In genomic region chr1:179588425-179589024, GRCh38 we compare ENCODE assay signal across 26 cellular contexts. TPM values are rescaled to one million over a fixed set of nuclear protein-coding genes. Genes with fewer than 3 reads are reported as not detected.
DNase-seq lines count a peak whose midpoint lies in the region; ATAC-seq, FAIRE-seq and TF ChIP-seq lines count a peak whose summit lies in the region.
"Had no signal": no experiment of that assay in that cellular context is flagged by ENCODE, and none has a peak within 500 bp of the region (broad histone marks: within the 10 kb centered on the region; RNA-seq: fewer than 3 reads in every experiment).

No MANE protein-coding gene starts in this region.

- no TSS peak for BruUV-seq in endothelial cell of umbilical vein (replicated peaks; lab: Mats Ljungman, UMichigan)

- H3K36me3 ChIP-seq in HEK293 (ENCODE audit: control insufficient read depth in 2 of 2, insufficient read depth in 1 of 2, low read length in 2 of 2): no peaks in the 10 kb centered on the region
- H3K36me3 ChIP-seq in endothelial cell of umbilical vein (ENCODE audit: control insufficient read depth in 2 of 2, extremely low read depth in 1 of 2, insufficient read depth in 2 of 2, low read length in 2 of 2): no peaks in the 10 kb centered on the region
- no peaks in the 10 kb centered on the region for H3K36me3 ChIP-seq in neuronal stem cell (replicated peaks in 1 of 2; ENCODE audit: control insufficient read depth in 2 of 2, insufficient read depth in 2 of 2, low read length in 2 of 2)
- H3K36me3 ChIP-seq: BE2C, Peyer's patch had no signal

- H3K79me1 ChIP-seq in neuronal stem cell (ENCODE audit: low read depth, low read length): no peaks in the 10 kb centered on the region

- CTCF ChIA-PET in HEK293 (lab: Yijun Ruan, JAX) (interaction anchor here (0.9 kb wide), 1 partner anchor 223 kb away, joined by 3 read pairs; no protein-coding TSS in a partner anchor), endothelial cell of umbilical vein (lab: Charles Lee) (no interaction called here)

- H3K9me1 ChIP-seq in endothelial cell of umbilical vein (replicated peaks; ENCODE audit: control insufficient read depth, extremely low read depth, insufficient read depth, low read length): no peaks in the 10 kb centered on the region

- H4K20me1 ChIP-seq in endothelial cell of umbilical vein (replicated peaks; ENCODE audit: control insufficient read depth, extremely low read depth, insufficient read depth, low read length): no peaks in the 10 kb centered on the region

- no peak for TF ChIP-seq POLR2A in endothelial cell of umbilical vein (IDR thresholded peaks at IDR 0.05; ENCODE audit: low read depth, low read length)

- no peak overlapping the region for H2AK5ac ChIP-seq in neuronal stem cell (ENCODE audit: low read depth, low read length)

- intact Hi-C loops in endothelial cell of umbilical vein (cut with micrococcal nuclease): no loop called here

- peak; percentile 13 for DNase-seq in GM10266 (ENCODE audit: extremely low spot score)
- DNase-seq in endothelial cell of umbilical vein (ENCODE audit: low read depth, low spot score): no peak
- DNase-seq in neuronal stem cell (ENCODE audit: low spot score): no peak
- no peak for DNase-seq in NOMO-1 (lab: John Stamatoyannopoulos, UW; ENCODE audit: unreplicated experiment in 2 of 2)
- DNase-seq in amniotic stem cell (lab: John Stamatoyannopoulos, UW): no peak
- no peak for DNase-seq in coronary artery (ENCODE audit: low spot score)
- DNase-seq: BE2C; CD8-positive, alpha-beta memory T cell; DMS153; DND-41; MM.1S; NCI-H2029; NCI-H526 treated with DMSO at 0.1 percent for 48 hours; OCI-M1; Peyer's patch; SIG-M5; T-helper 17 cell had no signal

- no peaks in the 10 kb centered on the region for H3K9me3 ChIP-seq in HEK293 (ENCODE audit: control insufficient read depth, insufficient read depth, low read depth, low read length)
- no peaks in the 10 kb centered on the region for H3K9me3 ChIP-seq in endothelial cell of umbilical vein (replicated peaks; ENCODE audit: control insufficient read depth, insufficient read depth, low read length)
- H3K9me3 ChIP-seq in neuronal stem cell (replicated peaks in 1 of 2; ENCODE audit: control insufficient read depth in 2 of 2, insufficient read depth in 1 of 2, low read depth in 1 of 2, low read length in 2 of 2): no peaks in the 10 kb centered on the region
- H3K9me3 ChIP-seq: BE2C had no signal

- no peak for ATAC-seq in GM21515 (IDR thresholded peaks at IDR 0.05; ENCODE audit: unreplicated experiment)
- ATAC-seq: T-helper 17 cell had no signal

- no peak overlapping the region for H2BK120ac ChIP-seq in neuronal stem cell (ENCODE audit: low read depth, low read length)

- H3K9ac ChIP-seq in endothelial cell of umbilical vein (replicated peaks; ENCODE audit: extremely low read depth, insufficient read depth, low read length): no peak overlapping the region
- H3K9ac ChIP-seq in neuronal stem cell (ENCODE audit: low read depth, low read length, poor library complexity): peak overlapping the region; percentile 18
- H3K9ac ChIP-seq: KMS-11 had no signal

- H4K8ac ChIP-seq in neuronal stem cell (ENCODE audit: low read depth, low read length): no peak overlapping the region

- no peak overlapping the region for H2BK5ac ChIP-seq in neuronal stem cell (ENCODE audit: low read length)

- H3K4ac ChIP-seq in neuronal stem cell (ENCODE audit: low read length): no peak overlapping the region

- POLR2A ChIA-PET in HEK293 (lab: Yijun Ruan, JAX) (no interaction called here), endothelial cell of umbilical vein (lab: Charles Lee) (no interaction called here)

- no peak overlapping the region for H2BK12ac ChIP-seq in neuronal stem cell (ENCODE audit: low read length)

- dilution Hi-C loops in endothelial cell of umbilical vein (cut with MboI; ENCODE audit: extremely low pct_ligation_motif_present, low sequenced_read_pairs): no loop called here

- H3K4me2 ChIP-seq in endothelial cell of umbilical vein (ENCODE audit: insufficient read depth, low read length): no peak overlapping the region
- H3K4me2 ChIP-seq in neuronal stem cell (ENCODE audit: insufficient read depth, low read length, poor library complexity, severe bottlenecking): no peak overlapping the region
- H3K4me2 ChIP-seq: KMS-11 had no signal

- no peak for FAIRE-seq in endothelial cell of umbilical vein (lab: Jason Lieb, UNC)
- FAIRE-seq: H54 had no signal

- no peak overlapping the region for H3K14ac ChIP-seq in neuronal stem cell (ENCODE audit: low read length)

- no peak overlapping the region for H3K18ac ChIP-seq in neuronal stem cell (ENCODE audit: low read length)

- no peaks in the 10 kb centered on the region for H3K4me1 ChIP-seq in HEK293 (ENCODE audit: control insufficient read depth, insufficient read depth, low read length)
- H3K4me1 ChIP-seq in endothelial cell of umbilical vein (ENCODE audit: control insufficient read depth, extremely low read depth, insufficient read depth, low read length): no peaks in the 10 kb centered on the region
- peaks cover 0 to 1% of the 10 kb centered on the region in 2 donors for H3K4me1 ChIP-seq in neuronal stem cell (ENCODE audit: control insufficient read depth in 2 of 2, insufficient read depth in 1 of 2, low read depth in 1 of 2, low read length in 2 of 2)
- H3K4me1 ChIP-seq: BE2C had no signal

- no peak overlapping the region for H4K91ac ChIP-seq in neuronal stem cell (ENCODE audit: low read depth, low read length, poor library complexity)

- no peaks in the 10 kb centered on the region for H3K79me2 ChIP-seq in endothelial cell of umbilical vein (ENCODE audit: control insufficient read depth, insufficient read depth, low read length)

- H2AFZ ChIP-seq in endothelial cell of umbilical vein (ENCODE audit: low read depth, low read length) (no peak overlapping the region), neuronal stem cell (ENCODE audit: low read length) (no peak overlapping the region)

- TF ChIP-seq CTCF in GM10266 (IDR thresholded peaks at IDR 0.05; ENCODE audit: control insufficient read depth, insufficient read depth, low read depth, missing control alignments) (no peak), HEK293 (tag by site-specific recombination; IDR thresholded peaks at IDR 0.05) (no peak), endothelial cell of umbilical vein (IDR thresholded peaks at IDR 0.05; ENCODE audit: extremely low read depth in 1 of 2, insufficient read depth in 1 of 2, low read depth in 1 of 2, low read length in 2 of 2) (no peak), coronary artery (IDR thresholded peaks at IDR 0.05) (no peak)

- no peak overlapping the region for H2BK15ac ChIP-seq in neuronal stem cell (ENCODE audit: low read length)

- H3K23ac ChIP-seq in neuronal stem cell (ENCODE audit: low read depth, low read length, poor library complexity): no peak overlapping the region

- WGBS in neuronal stem cell (ENCODE audit: extremely low coverage in 2 of 2, insufficient read length in 2 of 2, insufficient replicate concordance in 1 of 2), 2 donors: no CpG with 5 or more reads among the region's 18 CpGs

- H3K27ac ChIP-seq in HEK293 (ENCODE audit: extremely low read depth, low read depth, low read length) (no peak overlapping the region), endothelial cell of umbilical vein (ENCODE audit: insufficient read depth, low read depth, low read length) (no peak overlapping the region), neuronal stem cell (replicated peaks; ENCODE audit: low read length) (no peak overlapping the region), coronary artery (no peak overlapping the region)
- H3K27ac ChIP-seq: KMS-11, Peyer's patch, SK-N-MC had no signal

- H3K27me3 ChIP-seq in endothelial cell of umbilical vein (ENCODE audit: control insufficient read depth in 2 of 2, insufficient read depth in 2 of 2, low read length in 2 of 2) (peaks cover 33 to 44% of the 10 kb centered on the region in 2 experiments), neuronal stem cell (ENCODE audit: control insufficient read depth in 3 of 3, insufficient read depth in 3 of 3, low read depth in 1 of 3, low read length in 3 of 3) (peaks cover 0 to 35% (median 16%) of the 10 kb centered on the region in 3 experiments)
- H3K27me3 ChIP-seq: Peyer's patch had no signal

- no peak overlapping the region for H3K4me3 ChIP-seq in HEK293 (ENCODE audit: low read depth, low read length)
- no peak overlapping the region for H3K4me3 ChIP-seq in endothelial cell of umbilical vein (replicated peaks in 1 of 3; ENCODE audit: insufficient read depth in 1 of 3, low read depth in 1 of 3, low read length in 3 of 3)
- no peak overlapping the region for H3K4me3 ChIP-seq in neuronal stem cell (ENCODE audit: low read length in 2 of 2)
- no peak overlapping the region for H3K4me3 ChIP-seq in coronary artery
- H3K4me3 ChIP-seq: Peyer's patch, SK-N-MC had no signal

TF ChIP-seq in HEK293, 187 proteins besides CTCF, POLR2A, EP300 and RAD21 (continues in another document):
- TF ChIP-seq EGR2 (tag by site-specific recombination; IDR thresholded peaks at IDR 0.05; ENCODE audit: low read depth) (no peak), ZNF112 (tag by site-specific recombination; IDR thresholded peaks at IDR 0.05) (no peak)

TF ChIP-seq in endothelial cell of umbilical vein, 7 proteins besides CTCF, POLR2A, EP300 and RAD21:
- peak; percentile 22 for TF ChIP-seq JUN (IDR thresholded peaks at IDR 0.05; ENCODE audit: borderline replicate concordance, insufficient read depth, insufficient read length, low read depth)
- no peak for TF ChIP-seq EZH2 (IDR thresholded peaks at IDR 0.05; ENCODE audit: borderline replicate concordance, low read depth, low read length, severe bottlenecking)

RNA-seq across cellular contexts. Expression of gene TDRD5, which starts 3.1 kb away (rescaled TPM):
- total RNA-seq in endothelial cell of umbilical vein: not detected in 2 replicates
- polyA plus RNA-seq in endothelial cell of umbilical vein: not detected in 2 replicates
- not detected in 2 replicates for polyA plus RNA-seq in endothelial cell of umbilical vein (2011; cell fraction: cytosol; rRNA removed)
- not detected in 2 replicates for polyA plus RNA-seq in endothelial cell of umbilical vein (2011; cell fraction: nucleus; rRNA removed)
- polyA plus RNA-seq in endothelial cell of umbilical vein (2012): not detected in 2 replicates
- not detected in 2 replicates for polyA minus RNA-seq in endothelial cell of umbilical vein
- polyA minus RNA-seq in endothelial cell of umbilical vein (2011; cell fraction: cytosol; rRNA and poly(A)+ RNA removed): not detected
- not detected in 2 replicates for polyA minus RNA-seq in endothelial cell of umbilical vein (2011; cell fraction: nucleus; rRNA and poly(A)+ RNA removed)
- 0.04 TPM for polyA plus RNA-seq in neuronal stem cell (2013, experiment 1 of 2)
- 0.08 TPM for polyA plus RNA-seq in neuronal stem cell (2013, experiment 2 of 2)
- total RNA-seq: A673; CD8-positive, alpha-beta memory T cell; HT1080; T-helper 17 cell had no signal
- polyA plus RNA-seq: CD14-positive monocyte; CD8-positive, alpha-beta memory T cell had no signal

RNA-seq across cellular contexts. Expression of gene NPHS2, which starts 12.8 kb away (rescaled TPM):
- not detected in 2 replicates for total RNA-seq in endothelial cell of umbilical vein
- polyA plus RNA-seq in endothelial cell of umbilical vein: not detected in 2 replicates
- polyA plus RNA-seq in endothelial cell of umbilical vein (2011; cell fraction: cytosol; rRNA removed): not detected in 2 replicates
- polyA plus RNA-seq in endothelial cell of umbilical vein (2011; cell fraction: nucleus; rRNA removed): not detected in 2 replicates
- polyA plus RNA-seq in endothelial cell of umbilical vein (2012): not detected in 2 replicates
- not detected in 2 replicates for polyA minus RNA-seq in endothelial cell of umbilical vein
- polyA minus RNA-seq in endothelial cell of umbilical vein (2011; cell fraction: cytosol; rRNA and poly(A)+ RNA removed): not detected
- polyA minus RNA-seq in endothelial cell of umbilical vein (2011; cell fraction: nucleus; rRNA and poly(A)+ RNA removed): not detected in 2 replicates
- not detected for polyA plus RNA-seq in neuronal stem cell (2013, experiment 1 of 2)
- not detected for polyA plus RNA-seq in neuronal stem cell (2013, experiment 2 of 2)
- total RNA-seq: A673; CD8-positive, alpha-beta memory T cell; HT1080; NCI-H460; Peyer's patch; T-helper 17 cell had no signal
- polyA plus RNA-seq: CD14-positive monocyte; CD8-positive, alpha-beta memory T cell had no signal
